In the genomic region with DNA sequence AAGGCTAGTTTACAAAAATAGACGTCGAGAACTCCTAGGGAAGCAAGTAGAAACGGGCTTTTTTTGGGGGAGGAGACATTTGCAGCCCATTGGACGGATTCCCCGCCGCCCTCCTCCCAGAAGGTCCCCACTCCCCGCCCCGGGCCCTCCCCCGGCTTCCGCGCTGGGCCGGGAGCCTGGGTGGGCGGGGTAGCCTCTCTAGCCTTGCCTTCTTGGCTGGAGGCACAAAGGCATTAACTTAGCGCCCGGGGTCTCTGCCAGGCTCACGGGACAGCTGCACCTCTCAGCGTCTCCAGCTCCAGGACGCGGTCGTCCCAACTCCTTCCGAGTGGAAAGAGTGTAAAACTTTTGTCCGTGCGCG, we compare ENCODE assay signal across 8 cellular contexts. TPM values are rescaled to one million over a fixed set of nuclear protein-coding genes. Genes with fewer than 3 reads are reported as not detected.
DNase-seq lines count a peak whose midpoint lies in the region; ATAC-seq and TF ChIP-seq lines count a peak whose summit lies in the region.

A gene with protein sequence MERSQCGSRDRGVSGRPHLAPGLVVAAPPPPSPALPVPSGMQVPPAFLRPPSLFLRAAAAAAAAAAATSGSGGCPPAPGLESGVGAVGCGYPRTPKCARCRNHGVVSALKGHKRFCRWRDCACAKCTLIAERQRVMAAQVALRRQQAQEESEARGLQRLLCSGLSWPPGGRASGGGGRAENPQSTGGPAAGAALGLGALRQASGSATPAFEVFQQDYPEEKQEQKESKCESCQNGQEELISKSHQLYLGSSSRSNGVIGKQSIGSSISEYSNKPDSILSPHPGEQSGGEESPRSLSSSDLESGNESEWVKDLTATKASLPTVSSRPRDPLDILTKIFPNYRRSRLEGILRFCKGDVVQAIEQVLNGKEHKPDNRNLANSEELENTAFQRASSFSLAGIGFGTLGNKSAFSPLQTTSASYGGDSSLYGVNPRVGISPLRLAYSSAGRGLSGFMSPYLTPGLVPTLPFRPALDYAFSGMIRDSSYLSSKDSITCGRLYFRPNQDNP (plus strand): TSS at position 236 of the 361 bp plus-strand sequence. CDS start 242 bp downstream, outside the sequence.

- WGBS in gastroesophageal sphincter (ENCODE audit: low coverage in 1 of 2), 2 donors, result 0% methylated on average over 3 to 8 of the region's 24 CpGs
- 1 to 2% methylated on average over 19 to 24 of the region's 24 CpGs for WGBS in aorta, 2 donors

- H3K27ac ChIP-seq in gastroesophageal sphincter, result peak within 1 kb of the TSS; percentile 92 to 93 (median 92)
- H3K27ac ChIP-seq in aorta (ENCODE audit: low read depth in 1 of 2, low read length in 2 of 2), result peak within 1 kb of the TSS in 1 of 2 donors; percentile 74

- no peak within 1 kb of the TSS for H3K27ac Mint-ChIP-seq in activated CD8-positive, alpha-beta T cell treated with anti-CD3 and anti-CD28 coated beads, Interleukin-2, amount 10 ng/mL, durations not matched to agents 7 days and 5 days
- H3K27ac Mint-ChIP-seq in nephron, result peak within 1 kb of the TSS in 2 of 3 experiments; percentile 38 to 84

- TF ChIP-seq CTCF in BE2C (IDR thresholded peaks at IDR 0.05; ENCODE audit: low read depth, low read length) (no peak), LNCaP clone FGC (IDR thresholded peaks at IDR 0.05; ENCODE audit: control insufficient read depth, extremely low read depth, insufficient read depth) (no peak), gastroesophageal sphincter (IDR thresholded peaks at IDR 0.05) (no peak), nephron (IDR thresholded peaks at IDR 0.05; ENCODE audit: unreplicated experiment in 3 of 3) (no peak)

- H3K36me3 ChIP-seq in BE2C (no peaks in the 10 kb centered on the region), gastroesophageal sphincter (no peaks in the 10 kb centered on the region), aorta (ENCODE audit: control insufficient read depth in 1 of 2, insufficient read depth in 2 of 2, low read length in 1 of 2) (no peaks in the 10 kb centered on the region)

- TF ChIP-seq POLR2A in gastroesophageal sphincter (IDR thresholded peaks at IDR 0.05), result peak in 1 of 2 donors; percentile 27

- H3K4me1 ChIP-seq in BE2C, result no peaks in the 10 kb centered on the region
- H3K4me1 ChIP-seq in gastroesophageal sphincter, result peaks cover 0 to 38% (median 0%) of the 10 kb centered on the region in 3 donors
- H3K4me1 ChIP-seq in aorta (ENCODE audit: control insufficient read depth in 1 of 2, insufficient read depth in 2 of 2, low read length in 2 of 2), result peaks cover 0 to 4% of the 10 kb centered on the region in 2 donors

- TF ChIP-seq EP300 in gastroesophageal sphincter (IDR thresholded peaks at IDR 0.05), result no peak

- H3K27me3 ChIP-seq in BE2C, result peaks cover 37% of the 10 kb centered on the region
- H3K27me3 ChIP-seq in gastroesophageal sphincter, result no peaks in the 10 kb centered on the region
- no peaks in the 10 kb centered on the region for H3K27me3 ChIP-seq in aorta (ENCODE audit: control insufficient read depth in 1 of 2, insufficient read depth in 2 of 2, low read length in 1 of 2)

- DNase-seq in BE2C (peak; percentile 33), LNCaP clone FGC (ENCODE audit: low read depth) (no peak), aorta (peak; percentile 84 to 93), DMS114 treated with DMSO at 0.1 percent for 48 hours (lab: John Stamatoyannopoulos, UW; ENCODE audit: unreplicated experiment) (no peak)
- DNase-seq in activated CD8-positive, alpha-beta T cell treated with anti-CD3 and anti-CD28 coated beads, Interleukin-2, amount 10 ng/mL, durations not matched to agents 7 days and 5 days, result no peak

- H3K36me3 Mint-ChIP-seq in activated CD8-positive, alpha-beta T cell treated with anti-CD3 and anti-CD28 coated beads, Interleukin-2, amount 10 ng/mL, durations not matched to agents 7 days and 5 days (ENCODE audit: low read depth), result peaks cover 2% of the 10 kb centered on the region
- no peaks in the 10 kb centered on the region for H3K36me3 Mint-ChIP-seq in nephron (ENCODE audit: low read depth)

- H3K9me3 ChIP-seq in BE2C, result no peaks in the 10 kb centered on the region
- H3K9me3 ChIP-seq in gastroesophageal sphincter, result no peaks in the 10 kb centered on the region
- H3K9me3 ChIP-seq in aorta (ENCODE audit: control insufficient read depth, low read length), result no peaks in the 10 kb centered on the region

- H3K9me3 Mint-ChIP-seq in activated CD8-positive, alpha-beta T cell treated with anti-CD3 and anti-CD28 coated beads, Interleukin-2, amount 10 ng/mL, durations not matched to agents 7 days and 5 days (ENCODE audit: insufficient read depth), result no peaks in the 10 kb centered on the region
- peaks cover 5% of the 10 kb centered on the region for H3K9me3 Mint-ChIP-seq in nephron

- CTCF ChIA-PET in activated CD8-positive, alpha-beta T cell treated with anti-CD3 and anti-CD28 coated beads, Interleukin-2, amount 10 ng/mL, durations not matched to agents 7 days and 5 days (lab: Charles Lee), result interaction anchor here (1.7 kb wide), 1 partner anchor 203 kb away, joined by 5 read pairs; no protein-coding TSS in a partner anchor

- H3K4me3 Mint-ChIP-seq in activated CD8-positive, alpha-beta T cell treated with anti-CD3 and anti-CD28 coated beads, Interleukin-2, amount 10 ng/mL, durations not matched to agents 7 days and 5 days, result peak within 1 kb of the TSS; percentile 31
- peak within 1 kb of the TSS; percentile 84 to 87 (median 85) for H3K4me3 Mint-ChIP-seq in nephron

- peaks cover 5% of the 10 kb centered on the region for H3K4me1 Mint-ChIP-seq in activated CD8-positive, alpha-beta T cell treated with anti-CD3 and anti-CD28 coated beads, Interleukin-2, amount 10 ng/mL, durations not matched to agents 7 days and 5 days (ENCODE audit: low read depth)
- peaks cover 5% of the 10 kb centered on the region for H3K4me1 Mint-ChIP-seq in nephron

- peaks cover 42% of the 10 kb centered on the region for H3K27me3 Mint-ChIP-seq in activated CD8-positive, alpha-beta T cell treated with anti-CD3 and anti-CD28 coated beads, Interleukin-2, amount 10 ng/mL, durations not matched to agents 7 days and 5 days (ENCODE audit: low read depth)
- peaks cover 38% of the 10 kb centered on the region for H3K27me3 Mint-ChIP-seq in nephron (ENCODE audit: low read depth)

- H3K4me3 ChIP-seq in BE2C (ENCODE audit: low read depth, low read length) (peak within 1 kb of the TSS; percentile 54), LNCaP clone FGC (ENCODE audit: low read depth, low read length) (peak within 1 kb of the TSS; percentile 37), gastroesophageal sphincter (peak within 1 kb of the TSS; percentile 74 to 81), aorta (ENCODE audit: low read length in 2 of 2) (peak within 1 kb of the TSS; percentile 51 to 73)

- POLR2A ChIA-PET in activated CD8-positive, alpha-beta T cell treated with anti-CD3 and anti-CD28 coated beads, Interleukin-2, amount 10 ng/mL, durations not matched to agents 7 days and 5 days (lab: Charles Lee), result no interaction called here

- intact Hi-C loops in aorta (cut with DNase I), result loop anchor here in 1 of 2 donors (10.0 kb wide), 1 partner anchor 632 kb away; no protein-coding TSS in a partner anchor

- peak; percentile 30 for ATAC-seq in GM19372 (IDR thresholded peaks at IDR 0.05; ENCODE audit: low read depth, unreplicated experiment)
- ATAC-seq in activated CD8-positive, alpha-beta T cell treated with anti-CD3 and anti-CD28 coated beads, Interleukin-2, amount 10 ng/mL, durations not matched to agents 7 days and 5 days, result peak; percentile 27
- ATAC-seq in gastroesophageal sphincter, result peak; percentile 96
- peak; percentile 96 for ATAC-seq in aorta (ENCODE audit: low FRiP score)

RNA-seq across cellular contexts. Expression of the gene that starts here (rescaled TPM):
- polyA plus RNA-seq in BE2C (2012; ENCODE audit: insufficient read depth, insufficient read length, low read depth), result not detected
- total RNA-seq in activated CD8-positive, alpha-beta T cell treated with anti-CD3 and anti-CD28 coated beads, Interleukin-2, amount 10 ng/mL, durations not matched to agents 7 days and 5 days, result not detected
- total RNA-seq in gastroesophageal sphincter, result 1 to 10 TPM; 1.3 to 4.6 (median 3.8) TPM
- under 1 TPM; 0.13 to 0.39 TPM for total RNA-seq in aorta
- not detected for polyA plus RNA-seq in aorta

Comparison
In these comparisons a context has a peak if more than half of its experiments do, and no peak if none do; other contexts are left out.
1. Peak in ATAC-seq in activated CD8-positive, alpha-beta T cell treated with anti-CD3 and anti-CD28 coated beads, Interleukin-2, amount 10 ng/mL, durations not matched to agents 7 days and 5 days; RNA of the gene not detected or under 1 TPM.
2. Peak in DNase-seq, ATAC-seq and H3K4me3 ChIP-seq in aorta; RNA of the gene not detected or under 1 TPM.
3. ATAC-seq: peak in every context shown above with its lines; median percentile 96 in gastroesophageal sphincter; 96 in aorta; 30 in GM19372; 27 in activated CD8-positive, alpha-beta T cell treated with anti-CD3 and anti-CD28 coated beads, Interleukin-2, amount 10 ng/mL, durations not matched to agents 7 days and 5 days.